Comparison of ENCODE assay signal across 8 cellular contexts in genomic region chr9:89497181-89497963, GRCh38. TPM values are rescaled to one million over a fixed set of nuclear protein-coding genes. Genes with fewer than 3 reads are reported as not detected.
DNase-seq lines count a peak whose midpoint lies in the region; ATAC-seq, FAIRE-seq and TF ChIP-seq lines count a peak whose summit lies in the region.

No MANE protein-coding gene starts in this region.

- H3K4me3 ChIP-seq in A673 (ENCODE audit: low read depth, low read length, poor library complexity, severe bottlenecking): peak overlapping the region; percentile 76
- peak overlapping the region; percentile 42 for H3K4me3 ChIP-seq in brain microvascular endothelial cell (ENCODE audit: low read depth, low read length)
- peak overlapping the region; percentile 76 to 89 for H3K4me3 ChIP-seq in kidney (ENCODE audit: low read length in 2 of 2)
- H3K4me3 ChIP-seq in suprapubic skin: peak overlapping the region; percentile 70

- H3K36me3 ChIP-seq in A673 (ENCODE audit: insufficient read depth, low read length, poor library complexity, severe bottlenecking): no peaks in the 10 kb centered on the region
- H3K36me3 ChIP-seq in brain microvascular endothelial cell (replicated peaks): no peaks in the 10 kb centered on the region
- no peaks in the 10 kb centered on the region for H3K36me3 ChIP-seq in kidney (ENCODE audit: control insufficient read depth in 1 of 2, insufficient read depth in 2 of 2, low read length in 2 of 2)
- H3K36me3 ChIP-seq in suprapubic skin: no peaks in the 10 kb centered on the region

- FAIRE-seq in kidney (lab: Jason Lieb, UNC): no peak

- WGBS in suprapubic skin: 3% methylated on average over 13 of the region's 68 CpGs

- POLR2A ChIA-PET in A673 (lab: Charles Lee; ENCODE audit: low non-redundant PET): interaction anchor here (0.6 kb wide), 1 partner anchor 16 kb away, joined by 4 read pairs; no protein-coding TSS in a partner anchor

- TF ChIP-seq CTCF in A673 (conservative IDR thresholded peaks at IDR 0.05; ENCODE audit: low read depth, low read length) (no peak), brain microvascular endothelial cell (IDR thresholded peaks at IDR 0.05; ENCODE audit: low read depth, low read length, missing control alignments) (no peak), kidney (IDR thresholded peaks at IDR 0.05; ENCODE audit: borderline replicate concordance, extremely low read depth, insufficient read depth) (no peak), suprapubic skin (IDR thresholded peaks at IDR 0.05) (no peak)

- no peak for TF ChIP-seq EP300 in suprapubic skin (IDR thresholded peaks at IDR 0.05)

- peak overlapping the region; percentile 68 to 77 for H3K9ac ChIP-seq in kidney (ENCODE audit: low read length in 2 of 2)

- in situ Hi-C loops in KBM-7 (cut with MboI; ENCODE audit: low pct_unique_long_range_greater_than_20kb, low sequenced_read_pairs): no loop called here
- in situ Hi-C loops in brain microvascular endothelial cell (cut with HindIII; ENCODE audit: low pct_ligation_motif_present, low sequenced_read_pairs): no loop called here

- H3K4me1 ChIP-seq in A673 (ENCODE audit: insufficient read depth, low read length, poor library complexity, severe bottlenecking) (no peaks in the 10 kb centered on the region), kidney (ENCODE audit: control insufficient read depth in 1 of 2, insufficient read depth in 1 of 2, low read depth in 1 of 2, low read length in 2 of 2) (peaks cover 20 to 23% of the 10 kb centered on the region in 2 donors), suprapubic skin (peaks cover 36% of the 10 kb centered on the region)

- CTCF ChIA-PET in A673 (lab: Charles Lee): no interaction called here

- TF ChIP-seq POLR2A in suprapubic skin (IDR thresholded peaks at IDR 0.05): no peak

- H3K9me3 ChIP-seq in A673 (ENCODE audit: low read depth, low read length, poor library complexity, severe bottlenecking) (no peaks in the 10 kb centered on the region), kidney (ENCODE audit: control insufficient read depth in 1 of 2, low read length in 2 of 2) (no peaks in the 10 kb centered on the region), suprapubic skin (no peaks in the 10 kb centered on the region)

- H3K27me3 ChIP-seq in A673 (replicated peaks; ENCODE audit: insufficient read depth, low read depth, low read length, poor library complexity): no peaks in the 10 kb centered on the region
- peaks cover 7% of the 10 kb centered on the region for H3K27me3 ChIP-seq in brain microvascular endothelial cell (replicated peaks)
- H3K27me3 ChIP-seq in suprapubic skin: no peaks in the 10 kb centered on the region

- DNase-seq in A673 (ENCODE audit: low spot score): no peak
- peak; percentile 15 for DNase-seq in KBM-7
- no peak for DNase-seq in brain microvascular endothelial cell
- no peak for DNase-seq in kidney
- DNase-seq in suprapubic skin (ENCODE audit: low spot score in 2 of 2): no peak
- DNase-seq in SW 1271 (lab: John Stamatoyannopoulos, UW): no peak
- DNase-seq in DMS153 (lab: John Stamatoyannopoulos, UW): no peak

- intact Hi-C loops in A673 (cut with micrococcal nuclease; ENCODE audit: unreplicated experiment): no loop called here
- intact Hi-C loops in kidney (cut with DNase I): no loop called here

- H3K27ac ChIP-seq in A673 (ENCODE audit: low read depth, low read length, poor library complexity, severe bottlenecking) (no peak overlapping the region), brain microvascular endothelial cell (no peak overlapping the region), kidney (ENCODE audit: low read depth in 2 of 2, low read length in 2 of 2) (peak overlapping the region; percentile 78 to 83), suprapubic skin (peak overlapping the region; percentile 24)

- BruUV-seq in A673 (replicated peaks; lab: Mats Ljungman, UMichigan): no TSS peak

- ATAC-seq in GM19025 (IDR thresholded peaks at IDR 0.05; ENCODE audit: low read depth, unreplicated experiment): peak; percentile 43

RNA-seq across cellular contexts. Expression of gene SEMA4D, which starts 0.5 kb away (rescaled TPM):
- total RNA-seq in A673 (2021) (14.2 and 16.7 TPM in 2 replicates), kidney (147 TPM), suprapubic skin (10 to 100 TPM; 37.3 to 50.1 (median 42.6) TPM)
- polyA plus RNA-seq in kidney (ENCODE audit: insufficient read depth, low read depth, low replicate concordance): 18.9 TPM

Comparison
In these comparisons a context has a peak if more than half of its experiments do, and no peak if none do; other contexts are left out.
1. H3K27ac ChIP-seq: peak in kidney (2 of 2) and suprapubic skin (single experiment); none in A673 (single experiment) and brain microvascular endothelial cell (single experiment).
2. Peak in every context shown above with its lines, with median percentiles within 50 percentile points of each other: H3K4me3 ChIP-seq.